In the genomic region with DNA sequence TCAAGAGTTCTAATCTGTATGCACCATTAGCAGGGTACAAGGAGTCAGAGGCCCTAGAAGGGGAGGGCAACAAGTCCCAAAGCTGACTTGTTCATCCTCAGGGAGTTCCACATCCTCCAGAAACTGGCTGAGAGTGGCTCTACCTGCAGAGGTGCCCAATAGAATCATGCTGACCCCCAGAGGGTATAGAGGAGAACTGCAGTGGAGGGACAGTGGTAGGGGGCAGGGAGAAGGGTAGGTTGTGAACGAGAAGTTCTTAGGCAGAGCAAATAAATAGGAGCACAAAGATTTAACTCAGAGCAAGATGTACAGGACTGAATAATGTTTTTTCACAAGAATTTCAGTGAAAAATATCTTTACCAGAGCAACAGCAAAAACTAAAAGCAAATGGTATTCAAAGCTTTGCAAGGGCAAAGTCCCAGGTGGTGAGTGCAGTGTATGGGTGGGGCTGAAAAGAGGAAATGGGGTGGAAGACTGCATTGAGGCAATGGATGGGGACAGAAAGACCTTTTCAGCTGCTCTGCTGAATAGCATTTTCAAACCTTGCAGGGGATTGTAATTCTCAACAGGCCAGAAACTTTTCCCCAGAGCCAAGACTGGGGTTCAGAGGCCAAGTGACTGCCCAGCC, we compare ENCODE assay signal across 8 cellular contexts. TPM values are rescaled to one million over a fixed set of nuclear protein-coding genes. Genes with fewer than 3 reads are reported as not detected.
DNase-seq lines count a peak whose midpoint lies in the region; ATAC-seq and TF ChIP-seq lines count a peak whose summit lies in the region.
"Had no signal": no experiment of that assay in that cellular context is flagged by ENCODE, and none has a peak within 500 bp of the region (broad histone marks: within the 10 kb centered on the region; RNA-seq: fewer than 3 reads in every experiment).

No MANE protein-coding gene starts in this region.

- no peak overlapping the region for H3K4me3 Mint-ChIP-seq in neural progenitor cell

- H3K36me3 Mint-ChIP-seq in neural progenitor cell = no peaks in the 10 kb centered on the region

- H3K4me2 ChIP-seq in neural progenitor cell = no peak overlapping the region

- H3K4me3 ChIP-seq in neural progenitor cell = no peak overlapping the region
- H3K4me3 ChIP-seq in testis = no peak overlapping the region

- no peak overlapping the region for H3K9ac ChIP-seq in neural progenitor cell

- DNase-seq in RPMI8226 (peak; percentile 89), neural progenitor cell (ENCODE audit: low spot score) (peak; percentile 64), testis (no peak)
- DNase-seq in effector CD4-positive, alpha-beta T cell = no peak
- DNase-seq in activated CD4-positive, alpha-beta T cell treated with anti-CD3 and anti-CD28 coated beads for 48 hours = no peak

- no peaks in the 10 kb centered on the region for H3K9me3 Mint-ChIP-seq in neural progenitor cell

- TF ChIP-seq POLR2A in testis (IDR thresholded peaks at IDR 0.05) = no peak

- H3K27ac ChIP-seq in neural progenitor cell (no peak overlapping the region), testis (no peak overlapping the region)

- H3K9me3 ChIP-seq in neural progenitor cell (ENCODE audit: low read depth) = no peaks in the 10 kb centered on the region
- no peaks in the 10 kb centered on the region for H3K9me3 ChIP-seq in testis

- H3K79me2 ChIP-seq in neural progenitor cell (ENCODE audit: low read depth) = no peaks in the 10 kb centered on the region

- peak overlapping the region; percentile 42 for H2AFZ ChIP-seq in neural progenitor cell (replicated peaks)

- no peaks in the 10 kb centered on the region for H4K20me1 ChIP-seq in neural progenitor cell (ENCODE audit: low read depth)

- ATAC-seq in GM19023 (IDR thresholded peaks at IDR 0.05; ENCODE audit: unreplicated experiment) = peak; percentile 68
- peak; percentile 57 for ATAC-seq in HG02884 (IDR thresholded peaks at IDR 0.05; ENCODE audit: unreplicated experiment)

- intact Hi-C loops in testis (cut with DNase I; ENCODE audit: low total_unique reads) = no loop called here

- H3K4me1 ChIP-seq in neural progenitor cell (peaks cover 5% of the 10 kb centered on the region), testis (no peaks in the 10 kb centered on the region)

- no peaks in the 10 kb centered on the region for H3K36me3 ChIP-seq in neural progenitor cell
- H3K36me3 ChIP-seq in testis (ENCODE audit: low read depth, missing control alignments) = no peaks in the 10 kb centered on the region

- peaks cover 3% of the 10 kb centered on the region for H3K27me3 Mint-ChIP-seq in neural progenitor cell (ENCODE audit: insufficient read depth, low read depth)

- H3K4me1 Mint-ChIP-seq in neural progenitor cell = no peaks in the 10 kb centered on the region

- no peaks in the 10 kb centered on the region for H3K27me3 ChIP-seq in neural progenitor cell
- no peaks in the 10 kb centered on the region for H3K27me3 ChIP-seq in testis

- TF ChIP-seq CTCF in neural progenitor cell (IDR thresholded peaks at IDR 0.05) (peak; percentile 65), testis (IDR thresholded peaks at IDR 0.05) (no peak)

- H3F3A ChIP-seq in neural progenitor cell (ENCODE audit: low read depth) = no peaks in the 10 kb centered on the region

- 43 to 47% methylated on average over 1 of the region's 1 CpG for WGBS in testis, 2 donors

- no peak overlapping the region for H3K27ac Mint-ChIP-seq in neural progenitor cell

RNA-seq across cellular contexts. Expression of gene FCRL2, which starts 3.1 kb away (rescaled TPM):
- total RNA-seq in neural progenitor cell (ENCODE audit: low replicate concordance) (not detected in 2 replicates), testis (under 1 TPM; 0.16 to 0.19 TPM)
- polyA plus RNA-seq in testis (ENCODE audit: insufficient read depth, low read depth, low replicate concordance) = 0.36 TPM
- total RNA-seq: kidney epithelial cell had no signal

RNA-seq across cellular contexts. Expression of gene FCRL1, which starts 46.1 kb away (rescaled TPM):
- total RNA-seq in neural progenitor cell (ENCODE audit: low replicate concordance) (not detected in 2 replicates), testis (under 1 TPM in 1 of 2 donors, not detected in 1; 0.37 TPM)
- 0.80 TPM for polyA plus RNA-seq in testis (ENCODE audit: insufficient read depth, low read depth, low replicate concordance)
- total RNA-seq: kidney epithelial cell had no signal

Comparison
In these comparisons a context has a peak if more than half of its experiments do, and no peak if none do; other contexts are left out.
1. DNase-seq: peak in RPMI8226 (single experiment) and neural progenitor cell (single experiment); none in effector CD4-positive, alpha-beta T cell (single experiment), testis (single experiment) and activated CD4-positive, alpha-beta T cell treated with anti-CD3 and anti-CD28 coated beads for 48 hours (single experiment).